Comparison of ENCODE assay signal across 6 cellular contexts in the genomic region with DNA sequence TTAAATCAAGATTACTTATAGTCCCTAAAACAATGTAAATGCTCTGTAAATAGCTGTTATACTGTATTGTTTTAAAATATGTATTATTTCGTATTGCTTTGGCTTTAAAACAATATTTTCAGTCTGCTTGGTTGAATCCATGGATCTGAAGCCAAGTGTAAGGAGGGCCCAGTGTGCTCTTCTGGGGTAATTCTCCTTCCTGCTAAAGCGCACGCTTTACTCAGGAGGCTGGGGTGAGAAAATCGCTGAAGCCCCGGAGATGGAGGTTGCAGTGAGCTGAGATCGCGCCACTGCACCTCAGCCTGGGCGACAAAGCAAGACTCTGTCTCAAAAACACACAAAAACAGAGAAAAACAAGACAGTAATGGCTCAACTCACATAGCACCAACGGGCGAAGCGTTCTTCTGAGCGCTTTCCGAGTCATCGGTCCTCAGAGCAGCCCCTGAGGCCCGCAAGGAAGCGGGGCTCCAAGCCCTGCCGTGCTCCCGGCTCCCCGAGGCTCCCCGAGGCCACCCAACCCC. TPM values are rescaled to one million over a fixed set of nuclear protein-coding genes. Genes with fewer than 3 reads are reported as not detected.
DNase-seq lines count a peak whose midpoint lies in the region; ATAC-seq, FAIRE-seq and TF ChIP-seq lines count a peak whose summit lies in the region.

No MANE protein-coding gene starts in this region.

- peak overlapping the region; percentile 79 for H3K27ac ChIP-seq in RWPE1
- H3K27ac ChIP-seq in aorta (ENCODE audit: low read depth in 1 of 2, low read length in 2 of 2), result no peak overlapping the region

- H3K27me3 ChIP-seq in iPS-15b (ENCODE audit: control insufficient read depth, insufficient read depth, low read length), result peaks cover 15% of the 10 kb centered on the region
- no peaks in the 10 kb centered on the region for H3K27me3 ChIP-seq in aorta (ENCODE audit: control insufficient read depth in 1 of 2, insufficient read depth in 2 of 2, low read length in 1 of 2)

- intact Hi-C loops in aorta (cut with DNase I), result loop anchor here in 1 of 2 donors (5.0 kb wide), 1 partner anchor 54 kb away; a partner anchor contains a TSS

- peaks cover 3% of the 10 kb centered on the region for H3K4me1 ChIP-seq in iPS-15b (ENCODE audit: control insufficient read depth, insufficient read depth, low read length)
- H3K4me1 ChIP-seq in aorta (ENCODE audit: control insufficient read depth in 1 of 2, insufficient read depth in 2 of 2, low read length in 2 of 2), result no peaks in the 10 kb centered on the region

- no peak for FAIRE-seq in D721Med (lab: Jason Lieb, UNC)

- TF ChIP-seq CTCF in RWPE1 (conservative IDR thresholded peaks at IDR 0.05; ENCODE audit: low read depth) (no peak), D721Med (IDR thresholded peaks at IDR 0.05; ENCODE audit: insufficient read depth, missing control alignments) (no peak)

- DNase-seq in RWPE1 (ENCODE audit: low spot score), result no peak
- no peak for DNase-seq in aorta
- DNase-seq in D721Med (ENCODE audit: insufficient read length, low spot score), result no peak
- DNase-seq in foreskin melanocyte, result no peak

- WGBS in aorta, 2 donors, result 1% methylated on average over 20 of the region's 20 CpGs

- ATAC-seq in GM21619 (IDR thresholded peaks at IDR 0.05; ENCODE audit: unreplicated experiment), result peak; percentile 16
- ATAC-seq in aorta (ENCODE audit: low FRiP score), result no peak

- H3K36me3 ChIP-seq in iPS-15b (ENCODE audit: control insufficient read depth, insufficient read depth, low read length), result peaks cover 3% of the 10 kb centered on the region
- no peaks in the 10 kb centered on the region for H3K36me3 ChIP-seq in aorta (ENCODE audit: control insufficient read depth in 1 of 2, insufficient read depth in 2 of 2, low read length in 1 of 2)

- peak overlapping the region; percentile 66 for H3K9ac ChIP-seq in iPS-15b (ENCODE audit: low read depth, low read length)

- peak overlapping the region; percentile 68 for H3K4me3 ChIP-seq in iPS-15b (ENCODE audit: low read depth, low read length)
- peak overlapping the region; percentile 38 to 58 for H3K4me3 ChIP-seq in aorta (ENCODE audit: low read length in 2 of 2)

- H3K9me3 ChIP-seq in iPS-15b (ENCODE audit: control insufficient read depth, insufficient read depth, low read length) (no peaks in the 10 kb centered on the region), aorta (ENCODE audit: control insufficient read depth, low read length) (no peaks in the 10 kb centered on the region)

- POLR2A ChIA-PET in RWPE1 (lab: Yijun Ruan, JAX; ENCODE audit: low non-redundant PET), result no interaction called here

- CTCF ChIA-PET in RWPE1 (lab: Yijun Ruan, JAX), result interaction anchor here (0.6 kb wide), 1 partner anchor 346 kb away, joined by 5 read pairs; no protein-coding TSS in a partner anchor

RNA-seq across cellular contexts. Expression of a gene that starts 0.4 kb away (rescaled TPM):
- 10 to 100 TPM; 27.5 to 44.2 TPM for total RNA-seq in aorta
- polyA plus RNA-seq in aorta, result 10 to 100 TPM in 1 of 2 donors, 1 to 10 TPM in 1; 5.9 to 42.5 TPM

RNA-seq across cellular contexts. Expression of a gene that starts 6.7 kb away (rescaled TPM):
- under 1 TPM in 1 of 2 donors, not detected in 1; 0.45 TPM for total RNA-seq in aorta
- polyA plus RNA-seq in aorta, result under 1 TPM; 0.38 to 0.87 TPM

RNA-seq across cellular contexts. Expression of a gene that starts 13.1 kb away (rescaled TPM):
- total RNA-seq in aorta, result 10 to 100 TPM; 11.2 to 14.2 TPM
- polyA plus RNA-seq in aorta, result 10 to 100 TPM in 1 of 2 donors, 1 to 10 TPM in 1; 5.4 to 13.4 TPM

RNA-seq across cellular contexts. Expression of a gene that starts 24.9 kb away (rescaled TPM):
- total RNA-seq in aorta, result 10 to 100 TPM; 28.9 to 32.9 TPM
- 10 to 100 TPM in 1 of 2 donors, 1 to 10 TPM in 1; 6.9 to 19.5 TPM for polyA plus RNA-seq in aorta

RNA-seq across cellular contexts. Expression of a gene that starts 54.2 kb away (rescaled TPM):
- 10 to 100 TPM; 17.4 to 26.0 TPM for total RNA-seq in aorta
- 10 to 100 TPM; 35.2 to 81.3 TPM for polyA plus RNA-seq in aorta
